Comparison of ENCODE assay signal across 8 cellular contexts in genomic region chr11:124953753-124954624, GRCh38. TPM values are rescaled to one million over a fixed set of nuclear protein-coding genes. Genes with fewer than 3 reads are reported as not detected.
A peak's percentile ranks its signal among the peaks of the same experiment; 100 is the strongest.
DNase-seq lines count a peak whose midpoint lies in the region; TF ChIP-seq lines count a peak whose summit lies in the region.

CCDC15 (plus strand) TSS chr11:124954202; CDS start chr11:124954733, 531 bp downstream.

- TF ChIP-seq RAD21 in neural cell (conservative IDR thresholded peaks at IDR 0.05) = peak; percentile 41

- no peaks in the 10 kb centered on the region for H3K9me3 ChIP-seq in neural cell (ENCODE audit: low read length)
- H3K9me3 ChIP-seq in stomach = peaks cover 0 to 8% (median 0%) of the 10 kb centered on the region in 4 donors

- TF ChIP-seq EP300 in neural cell (conservative IDR thresholded peaks at IDR 0.05; ENCODE audit: poor library complexity, severe bottlenecking) (peak; percentile 45), stomach (IDR thresholded peaks at IDR 0.05) (no peak)

- intact Hi-C loops in stomach (cut with DNase I; ENCODE audit: low total_unique reads) = loop anchor here (10.0 kb wide), 1 partner anchor 171 kb away; no protein-coding TSS in a partner anchor

- DNase-seq in EL = peak; percentile 99
- peak; percentile 99 for DNase-seq in H4 (ENCODE audit: low spot score)
- DNase-seq in LoVo (ENCODE audit: low spot score) = peak; percentile 96
- DNase-seq in RWPE1 (ENCODE audit: low spot score) = peak; percentile 97
- peak; percentile 92 for DNase-seq in activated effector memory CD4-positive, alpha-beta T cell treated with Interleukin-2 at 50 U/mL for 16 hours
- DNase-seq in fibroblast of villous mesenchyme (ENCODE audit: low read depth) = peak; percentile 97
- DNase-seq in stomach = peak; percentile 97

- CTCF ChIA-PET in RWPE1 (lab: Yijun Ruan, JAX) = interaction anchor here (0.6 to 2.1 kb wide), 4 partner anchors 33 to 117 kb away, joined by 3 to 11 read pairs (median 4); no protein-coding TSS in a partner anchor

- peaks cover 3% of the 10 kb centered on the region for H3K79me2 ChIP-seq in neural cell (replicated peaks; ENCODE audit: insufficient read depth, low read length)

- no peaks in the 10 kb centered on the region for H4K20me1 ChIP-seq in neural cell (ENCODE audit: insufficient read depth)

- TF ChIP-seq CTCF in RWPE1 (conservative IDR thresholded peaks at IDR 0.05; ENCODE audit: low read depth) (no peak), fibroblast of villous mesenchyme (IDR thresholded peaks at IDR 0.05; ENCODE audit: insufficient read depth, low read depth, low read length) (no peak), neural cell (IDR thresholded peaks at IDR 0.05; ENCODE audit: poor library complexity, severe bottlenecking) (no peak), stomach (IDR thresholded peaks at IDR 0.05) (peak in 1 of 7 experiments; percentile 5)

- WGBS in stomach, 5 donors = 0 to 1% (median 0%) methylated on average over 38 to 54 of the region's 54 CpGs

- H3K27ac ChIP-seq in RWPE1 (peak within 1 kb of the TSS; percentile 84), neural cell (ENCODE audit: low read length) (peak within 1 kb of the TSS; percentile 77), stomach (peak within 1 kb of the TSS; percentile 78 to 89 (median 82))

- H3K4me3 ChIP-seq in fibroblast of villous mesenchyme (ENCODE audit: low read depth, low read length) = peak within 1 kb of the TSS; percentile 73
- H3K4me3 ChIP-seq in neural cell (ENCODE audit: low read length) = peak within 1 kb of the TSS; percentile 78
- peak within 1 kb of the TSS; percentile 60 to 78 (median 75) for H3K4me3 ChIP-seq in stomach

- H3K4me2 ChIP-seq in neural cell (ENCODE audit: low read length) = peak within 1 kb of the TSS; percentile 100

- TF ChIP-seq POLR2A in stomach (IDR thresholded peaks at IDR 0.05) = peak in 2 of 4 donors; percentile 71 to 72

- H3K4me1 ChIP-seq in stomach = peaks cover 7 to 16% (median 11%) of the 10 kb centered on the region in 4 donors

- POLR2A ChIA-PET in RWPE1 (lab: Yijun Ruan, JAX; ENCODE audit: low non-redundant PET) = interaction anchor here (0.6 to 1.7 kb wide), 4 partner anchors 54 to 153 kb away, joined by 3 to 11 read pairs (median 5); no protein-coding TSS in a partner anchor

- H3K27me3 ChIP-seq in neural cell (ENCODE audit: insufficient read depth, low read depth, low read length) (no peaks in the 10 kb centered on the region), stomach (no peaks in the 10 kb centered on the region)

- no peaks in the 10 kb centered on the region for H3F3A ChIP-seq in neural cell (ENCODE audit: insufficient read depth, low read length, poor library complexity, severe bottlenecking)

- H3K9ac ChIP-seq in neural cell (ENCODE audit: low read length) = peak within 1 kb of the TSS; percentile 85

- peak within 1 kb of the TSS; percentile 98 for H2AFZ ChIP-seq in neural cell (ENCODE audit: low read depth, low read length)

- H3K36me3 ChIP-seq in neural cell (ENCODE audit: insufficient read depth, low read length) = no peaks in the 10 kb centered on the region
- no peaks in the 10 kb centered on the region for H3K36me3 ChIP-seq in stomach

- no peaks in the 10 kb centered on the region for H3K9me2 ChIP-seq in neural cell (ENCODE audit: insufficient read depth, low read length)

TF ChIP-seq in neural cell, 6 proteins besides CTCF, POLR2A, EP300 and RAD21:
- TF ChIP-seq REST (IDR thresholded peaks at IDR 0.05; ENCODE audit: borderline replicate concordance) (peak; percentile 59), TAF1 (IDR thresholded peaks at IDR 0.05; ENCODE audit: low read depth) (no peak), POLR2AphosphoS5 (IDR thresholded peaks at IDR 0.05) (peak; percentile 97), EZH2 (IDR thresholded peaks at IDR 0.05; ENCODE audit: borderline replicate concordance, insufficient read depth, low read length, poor library complexity, severe bottlenecking) (no peak), SMC3 (conservative IDR thresholded peaks at IDR 0.05; ENCODE audit: poor library complexity) (peak; percentile 25), MXI1 (conservative IDR thresholded peaks at IDR 0.05; ENCODE audit: poor library complexity, severe bottlenecking) (peak; percentile 93)

RNA-seq across cellular contexts. Expression of gene CCDC15, which starts in this region (rescaled TPM):
- total RNA-seq in H4 (2014; rRNA removed; shearing (Covaris generic)) = 3.2 and 4.3 TPM in 2 replicates
- total RNA-seq in fibroblast of villous mesenchyme (2.6 and 3.5 TPM in 2 replicates), stomach (10 to 100 TPM in 1 of 5 donors, 1 to 10 TPM in 3, under 1 TPM in 1; 0.43 to 15.6 (median 1.8) TPM)
- polyA plus RNA-seq in neural cell (0.88 and 2.5 TPM in 2 replicates), stomach (under 1 TPM; 0.31 to 0.68 (median 0.61) TPM)
- 4.1 and 4.7 TPM in 2 replicates for polyA minus RNA-seq in neural cell

Comparison
In these comparisons a context has a peak if more than half of its experiments do, and no peak if none do; other contexts are left out.
1. Peak in every context shown above with its lines: DNase-seq, H3K4me3 ChIP-seq and H3K27ac ChIP-seq.